12 cellular contexts compared by ENCODE assay signal in genomic region chr3:108219336-108219735, GRCh38. TPM values are rescaled to one million over a fixed set of nuclear protein-coding genes. Genes with fewer than 3 reads are reported as not detected.
DNase-seq lines count a peak whose midpoint lies in the region; ATAC-seq, FAIRE-seq and TF ChIP-seq lines count a peak whose summit lies in the region.
"Had no signal": no experiment of that assay in that cellular context is flagged by ENCODE, and none has a peak within 500 bp of the region (broad histone marks: within the 10 kb centered on the region; RNA-seq: fewer than 3 reads in every experiment).

No MANE protein-coding gene starts in this region.

- peak; percentile 86 for FAIRE-seq in GM18507 (lab: Jason Lieb, UNC)

- in situ Hi-C loops in HAP-1 (cut with MboI; ENCODE audit: low sequenced_read_pairs), result no loop called here

- POLR2A ChIA-PET in T-cell (lab: Charles Lee), result interaction anchor here in 1 of 2 donors (0.6 kb wide), 1 partner anchor 267 kb away, joined by 3 read pairs; no protein-coding TSS in a partner anchor

- H3K36me3 Mint-ChIP-seq in T-cell (peaks cover 25% of the 10 kb centered on the region), neural progenitor cell (peaks cover 19% of the 10 kb centered on the region)

- H3K4me3 ChIP-seq in neural progenitor cell, result no peak overlapping the region
- H3K4me3 ChIP-seq in HAP-1, result no peak overlapping the region
- H3K4me3 ChIP-seq: heart left ventricle, pancreas had no signal

- H3K27ac ChIP-seq in neural progenitor cell, result no peak overlapping the region
- H3K27ac ChIP-seq: heart left ventricle, pancreas had no signal

- H2AFZ ChIP-seq in neural progenitor cell (replicated peaks), result no peak overlapping the region

- H3K27me3 ChIP-seq in neural progenitor cell (no peaks in the 10 kb centered on the region), HAP-1 (ENCODE audit: low read depth) (no peaks in the 10 kb centered on the region)
- H3K27me3 ChIP-seq: heart left ventricle, pancreas had no signal

- H3K27me3 Mint-ChIP-seq in T-cell, result no peaks in the 10 kb centered on the region
- no peaks in the 10 kb centered on the region for H3K27me3 Mint-ChIP-seq in neural progenitor cell (ENCODE audit: insufficient read depth, low read depth)

- no peak overlapping the region for H3K9ac ChIP-seq in neural progenitor cell

- H4K20me1 ChIP-seq in neural progenitor cell (ENCODE audit: low read depth), result no peaks in the 10 kb centered on the region

- ATAC-seq in HG02759 (IDR thresholded peaks at IDR 0.05; ENCODE audit: unreplicated experiment) (peak; percentile 11), T-cell (replicated peaks in 1 of 4) (no peak), GM21576 (IDR thresholded peaks at IDR 0.05; ENCODE audit: unreplicated experiment) (no peak)
- ATAC-seq: heart left ventricle, pancreas had no signal

- peaks cover 21% of the 10 kb centered on the region for H3F3A ChIP-seq in neural progenitor cell (ENCODE audit: low read depth)

- CTCF ChIA-PET in T-cell (lab: Charles Lee), result no interaction called here

- H3K4me3 Mint-ChIP-seq in T-cell (peak overlapping the region in 2 of 3 donors; percentile 2 to 92), neural progenitor cell (peak overlapping the region; percentile 99)

- H3K4me1 ChIP-seq in neural progenitor cell (peaks cover 25% of the 10 kb centered on the region), HAP-1 (peaks cover 22% of the 10 kb centered on the region)

- TF ChIP-seq CTCF in neural progenitor cell (IDR thresholded peaks at IDR 0.05), result no peak

- H3K4me1 Mint-ChIP-seq in T-cell, result peaks cover 61 to 69% (median 69%) of the 10 kb centered on the region in 3 donors
- peaks cover 40% of the 10 kb centered on the region for H3K4me1 Mint-ChIP-seq in neural progenitor cell

- peaks cover 33% of the 10 kb centered on the region for H3K79me2 ChIP-seq in neural progenitor cell (ENCODE audit: low read depth)

- H3K9me3 ChIP-seq in neural progenitor cell (ENCODE audit: low read depth) (no peaks in the 10 kb centered on the region), HAP-1 (no peaks in the 10 kb centered on the region)
- H3K9me3 ChIP-seq: heart left ventricle, pancreas had no signal

- DNase-seq in GM18507 (ENCODE audit: extremely low spot score, insufficient read length, low read depth) (no peak), T-cell (no peak), neural progenitor cell (ENCODE audit: low spot score) (no peak), GF-D8 (lab: John Stamatoyannopoulos, UW) (no peak), HAP-1 (ENCODE audit: low spot score in 2 of 2) (no peak)
- DNase-seq: heart left ventricle; KG1; NCI-H2107; pancreas; stimulated activated CD4-positive, alpha-beta T cell treated with anti-CD3 and anti-CD28 coated beads, Interleukin-4, amount 100 ng/mL, for 24 hours had no signal

- H3K4me2 ChIP-seq in neural progenitor cell, result peak overlapping the region; percentile 83

- H3K27ac Mint-ChIP-seq in T-cell, result peak overlapping the region; percentile 65 to 100
- no peak overlapping the region for H3K27ac Mint-ChIP-seq in neural progenitor cell

- H3K36me3 ChIP-seq in neural progenitor cell (peaks cover 6% of the 10 kb centered on the region), HAP-1 (replicated peaks) (no peaks in the 10 kb centered on the region)
- H3K36me3 ChIP-seq: pancreas had no signal

- H3K9me3 Mint-ChIP-seq in T-cell (no peaks in the 10 kb centered on the region), neural progenitor cell (no peaks in the 10 kb centered on the region)

RNA-seq across cellular contexts. Expression of gene IFT57, which starts 2.9 kb away (rescaled TPM):
- 10 to 100 TPM; 24.8 to 36.7 (median 30.0) TPM for total RNA-seq in T-cell
- total RNA-seq in neural progenitor cell (ENCODE audit: low replicate concordance), result 65.6 and 90.5 TPM in 2 replicates
